Comparison of ENCODE assay signal across 7 cellular contexts in genomic region chr10:5580038-5580428, GRCh38. TPM values are rescaled to one million over a fixed set of nuclear protein-coding genes. Genes with fewer than 3 reads are reported as not detected.
"Had no signal": no experiment of that assay in that cellular context is flagged by ENCODE, and none has a peak within 500 bp of the region (broad histone marks: within the 10 kb centered on the region; RNA-seq: fewer than 3 reads in every experiment).

No MANE protein-coding gene starts in this region.

RNA-seq across cellular contexts. Expression of gene CALML3, which starts 55.3 kb away (rescaled TPM):
- total RNA-seq: K562, M059J, NCI-H460, PC-3, Peyer's patch, Right ventricle myocardium superior, SJSA1 had no signal
